9 cellular contexts compared by ENCODE assay signal in the genomic region with DNA sequence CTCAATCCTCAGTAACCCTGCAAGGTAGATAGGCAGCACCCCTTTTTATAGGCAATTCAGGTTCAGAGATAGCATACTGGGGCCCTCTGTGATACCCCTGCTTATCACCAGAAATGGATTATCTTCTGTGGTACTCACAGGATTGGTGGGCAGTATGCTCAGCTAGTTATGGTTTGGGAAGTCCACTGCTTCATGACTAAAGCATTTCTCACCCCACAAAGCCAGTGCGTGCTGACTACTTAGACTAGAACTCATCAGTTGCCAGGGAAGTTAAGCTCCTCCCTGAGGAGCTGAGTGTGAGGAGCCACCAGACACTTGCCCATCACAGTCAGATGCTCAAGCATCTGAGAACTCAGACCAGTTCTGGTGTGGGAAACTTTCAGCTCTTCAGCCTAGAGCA.
A peak's percentile ranks its signal among the peaks of the same experiment; 100 is the strongest.
DNase-seq lines count a peak whose midpoint lies in the region; ATAC-seq and TF ChIP-seq lines count a peak whose summit lies in the region.
"Had no signal": no experiment of that assay in that cellular context is flagged by ENCODE, and none has a peak within 500 bp of the region (broad histone marks: within the 10 kb centered on the region; RNA-seq: fewer than 3 reads in every experiment).

No MANE protein-coding gene starts in this region.

- no peaks in the 10 kb centered on the region for H3K27me3 Mint-ChIP-seq in activated CD8-positive, alpha-beta T cell treated with anti-CD3 and anti-CD28 coated beads for 36 hours
- no peaks in the 10 kb centered on the region for H3K27me3 Mint-ChIP-seq in activated CD8-positive, alpha-beta T cell treated with anti-CD3 and anti-CD28 coated beads, Interleukin-2, amount 10 ng/mL, durations not matched to agents 7 days and 5 days (ENCODE audit: low read depth)
- no peaks in the 10 kb centered on the region for H3K27me3 Mint-ChIP-seq in endodermal cell (ENCODE audit: insufficient read depth)
- no peaks in the 10 kb centered on the region for H3K27me3 Mint-ChIP-seq in activated T-helper 2 cell treated with anti-CD3 and anti-CD28 coated beads, Interferon-gamma antibody, Interleukin-2, Interleukin-4, amounts not matched to agents 10 μg/mL and 5 μg/mL and 100 μg/mL, durations not matched to agents 14 hours and 24 hours and 36 hours (ENCODE audit: low read depth)
- H3K27me3 Mint-ChIP-seq: CD4-positive, alpha-beta T cell had no signal

- ATAC-seq in activated CD8-positive, alpha-beta T cell treated with anti-CD3 and anti-CD28 coated beads for 36 hours: peak; percentile 49
- ATAC-seq in activated CD8-positive, alpha-beta T cell treated with anti-CD3 and anti-CD28 coated beads, Interleukin-2, amount 10 ng/mL, durations not matched to agents 7 days and 5 days: no peak

- no peak overlapping the region for H3K27ac ChIP-seq in endodermal cell (ENCODE audit: low read depth, low read length)
- H3K27ac ChIP-seq in colonic mucosa: no peak overlapping the region

- H3K36me3 ChIP-seq in MG63 (peaks cover 5% of the 10 kb centered on the region), endodermal cell (ENCODE audit: control insufficient read depth, insufficient read depth, low read length) (peaks cover 16% of the 10 kb centered on the region), colonic mucosa (no peaks in the 10 kb centered on the region)

- H3K27ac Mint-ChIP-seq in activated CD8-positive, alpha-beta T cell treated with anti-CD3 and anti-CD28 coated beads for 36 hours: no peak overlapping the region
- no peak overlapping the region for H3K27ac Mint-ChIP-seq in activated CD8-positive, alpha-beta T cell treated with anti-CD3 and anti-CD28 coated beads, Interleukin-2, amount 10 ng/mL, durations not matched to agents 7 days and 5 days
- no peak overlapping the region for H3K27ac Mint-ChIP-seq in endodermal cell
- H3K27ac Mint-ChIP-seq in activated T-helper 2 cell treated with anti-CD3 and anti-CD28 coated beads, Interferon-gamma antibody, Interleukin-2, Interleukin-4, amounts not matched to agents 10 μg/mL and 5 μg/mL and 100 μg/mL, durations not matched to agents 14 hours and 24 hours and 36 hours: no peak overlapping the region
- H3K27ac Mint-ChIP-seq: CD4-positive, alpha-beta T cell had no signal

- H3K4me1 ChIP-seq in endodermal cell (ENCODE audit: control insufficient read depth, insufficient read depth, low read length) (peaks cover 5% of the 10 kb centered on the region), colonic mucosa (no peaks in the 10 kb centered on the region)

- H3K4me3 Mint-ChIP-seq in activated CD8-positive, alpha-beta T cell treated with anti-CD3 and anti-CD28 coated beads for 36 hours: no peak overlapping the region
- H3K4me3 Mint-ChIP-seq in activated CD8-positive, alpha-beta T cell treated with anti-CD3 and anti-CD28 coated beads, Interleukin-2, amount 10 ng/mL, durations not matched to agents 7 days and 5 days: no peak overlapping the region
- H3K4me3 Mint-ChIP-seq in endodermal cell: no peak overlapping the region
- H3K4me3 Mint-ChIP-seq in activated T-helper 2 cell treated with anti-CD3 and anti-CD28 coated beads, Interferon-gamma antibody, Interleukin-2, Interleukin-4, amounts not matched to agents 10 μg/mL and 5 μg/mL and 100 μg/mL, durations not matched to agents 14 hours and 24 hours and 36 hours (ENCODE audit: low read depth): no peak overlapping the region
- H3K4me3 Mint-ChIP-seq: CD4-positive, alpha-beta T cell had no signal

- no peak for DNase-seq in activated CD8-positive, alpha-beta T cell treated with anti-CD3 and anti-CD28 coated beads for 36 hours
- DNase-seq in activated CD8-positive, alpha-beta T cell treated with anti-CD3 and anti-CD28 coated beads, Interleukin-2, amount 10 ng/mL, durations not matched to agents 7 days and 5 days: no peak
- DNase-seq in MG63 (peak; percentile 72), endodermal cell (peak; percentile 75), skeletal muscle cell (ENCODE audit: low read depth) (peak; percentile 67), colonic mucosa (no peak), SHP77 (lab: John Stamatoyannopoulos, UW) (no peak)
- DNase-seq in activated T-helper 2 cell treated with anti-CD3 and anti-CD28 coated beads, Interferon-gamma antibody, Interleukin-2, Interleukin-4, amounts not matched to agents 10 μg/mL and 5 μg/mL and 100 μg/mL, durations not matched to agents 14 hours and 24 hours and 36 hours (ENCODE audit: low spot score): no peak
- DNase-seq: CD4-positive, alpha-beta T cell had no signal

- H3K9ac ChIP-seq in endodermal cell (ENCODE audit: extremely low read depth, low read length, poor library complexity, severe bottlenecking) (no peak overlapping the region), colonic mucosa (ENCODE audit: low read depth in 2 of 2, low read length in 2 of 2) (no peak overlapping the region)

- H3K4me1 Mint-ChIP-seq in activated CD8-positive, alpha-beta T cell treated with anti-CD3 and anti-CD28 coated beads for 36 hours (ENCODE audit: low read depth): no peaks in the 10 kb centered on the region
- no peaks in the 10 kb centered on the region for H3K4me1 Mint-ChIP-seq in activated CD8-positive, alpha-beta T cell treated with anti-CD3 and anti-CD28 coated beads, Interleukin-2, amount 10 ng/mL, durations not matched to agents 7 days and 5 days (ENCODE audit: low read depth)
- H3K4me1 Mint-ChIP-seq in endodermal cell: peaks cover 9% of the 10 kb centered on the region
- H3K4me1 Mint-ChIP-seq in activated T-helper 2 cell treated with anti-CD3 and anti-CD28 coated beads, Interferon-gamma antibody, Interleukin-2, Interleukin-4, amounts not matched to agents 10 μg/mL and 5 μg/mL and 100 μg/mL, durations not matched to agents 14 hours and 24 hours and 36 hours (ENCODE audit: low read depth): no peaks in the 10 kb centered on the region

- H3K27me3 ChIP-seq in MG63 (no peaks in the 10 kb centered on the region), endodermal cell (ENCODE audit: control insufficient read depth, insufficient read depth, low read length, poor library complexity, severe bottlenecking) (no peaks in the 10 kb centered on the region), colonic mucosa (no peaks in the 10 kb centered on the region)

- peaks cover 8% of the 10 kb centered on the region for H3K36me3 Mint-ChIP-seq in activated CD8-positive, alpha-beta T cell treated with anti-CD3 and anti-CD28 coated beads for 36 hours (ENCODE audit: low read depth)
- peaks cover 17% of the 10 kb centered on the region for H3K36me3 Mint-ChIP-seq in activated CD8-positive, alpha-beta T cell treated with anti-CD3 and anti-CD28 coated beads, Interleukin-2, amount 10 ng/mL, durations not matched to agents 7 days and 5 days (ENCODE audit: low read depth)
- H3K36me3 Mint-ChIP-seq in endodermal cell (ENCODE audit: low read depth): peaks cover 21% of the 10 kb centered on the region
- peaks cover 20% of the 10 kb centered on the region for H3K36me3 Mint-ChIP-seq in activated T-helper 2 cell treated with anti-CD3 and anti-CD28 coated beads, Interferon-gamma antibody, Interleukin-2, Interleukin-4, amounts not matched to agents 10 μg/mL and 5 μg/mL and 100 μg/mL, durations not matched to agents 14 hours and 24 hours and 36 hours (ENCODE audit: low read depth)

- H3K4me3 ChIP-seq in MG63 (no peak overlapping the region), endodermal cell (ENCODE audit: low read length) (no peak overlapping the region), skeletal muscle cell (ENCODE audit: low read depth, low read length) (no peak overlapping the region), colonic mucosa (no peak overlapping the region)

- no peaks in the 10 kb centered on the region for H3K9me3 ChIP-seq in MG63
- H3K9me3 ChIP-seq in endodermal cell (ENCODE audit: control insufficient read depth, low read length): peaks cover 9% of the 10 kb centered on the region
- H3K9me3 ChIP-seq in colonic mucosa: no peaks in the 10 kb centered on the region

- intact Hi-C loops in activated CD8-positive, alpha-beta T cell treated with anti-CD3 and anti-CD28 coated beads for 36 hours (cut with micrococcal nuclease): no loop called here
- intact Hi-C loops in colonic mucosa (cut with DNase I): no loop called here
- intact Hi-C loops in activated T-helper 2 cell treated with anti-CD3 and anti-CD28 coated beads, Interferon-gamma antibody, Interleukin-2, Interleukin-4, amounts not matched to agents 10 μg/mL and 5 μg/mL and 100 μg/mL, durations not matched to agents 14 hours and 24 hours and 36 hours (cut with micrococcal nuclease): no loop called here

- H3K9me3 Mint-ChIP-seq in activated CD8-positive, alpha-beta T cell treated with anti-CD3 and anti-CD28 coated beads for 36 hours: no peaks in the 10 kb centered on the region
- H3K9me3 Mint-ChIP-seq in activated CD8-positive, alpha-beta T cell treated with anti-CD3 and anti-CD28 coated beads, Interleukin-2, amount 10 ng/mL, durations not matched to agents 7 days and 5 days (ENCODE audit: insufficient read depth): no peaks in the 10 kb centered on the region
- peaks cover 4% of the 10 kb centered on the region for H3K9me3 Mint-ChIP-seq in endodermal cell
- no peaks in the 10 kb centered on the region for H3K9me3 Mint-ChIP-seq in activated T-helper 2 cell treated with anti-CD3 and anti-CD28 coated beads, Interferon-gamma antibody, Interleukin-2, Interleukin-4, amounts not matched to agents 10 μg/mL and 5 μg/mL and 100 μg/mL, durations not matched to agents 14 hours and 24 hours and 36 hours
- H3K9me3 Mint-ChIP-seq: CD4-positive, alpha-beta T cell had no signal

- POLR2A ChIA-PET in activated CD8-positive, alpha-beta T cell treated with anti-CD3 and anti-CD28 coated beads for 36 hours (lab: Charles Lee): interaction anchor here (1.2 kb wide), 1 partner anchor 11 kb away, joined by 3 read pairs; no protein-coding TSS in a partner anchor
- POLR2A ChIA-PET in activated CD8-positive, alpha-beta T cell treated with anti-CD3 and anti-CD28 coated beads, Interleukin-2, amount 10 ng/mL, durations not matched to agents 7 days and 5 days (lab: Charles Lee): interaction anchor here (0.7 kb wide), 2 partner anchors 26 to 1242 kb away, joined by 3 read pairs; no protein-coding TSS in a partner anchor

- 86 to 100% methylated on average over 1 of the region's 1 CpG for WGBS in endodermal cell (ENCODE audit: insufficient coverage in 1 of 2, insufficient read length in 1 of 2), 2 experiments

- CTCF ChIA-PET in activated CD8-positive, alpha-beta T cell treated with anti-CD3 and anti-CD28 coated beads for 36 hours (lab: Charles Lee): no interaction called here
- CTCF ChIA-PET in activated CD8-positive, alpha-beta T cell treated with anti-CD3 and anti-CD28 coated beads, Interleukin-2, amount 10 ng/mL, durations not matched to agents 7 days and 5 days (lab: Charles Lee): interaction anchor here (0.7 to 1.6 kb wide), 3 partner anchors 9 to 77 kb away, joined by 3 read pairs; partner anchors contain the start of gene SCAF11

- no peak for TF ChIP-seq CTCF in activated CD8-positive, alpha-beta T cell treated with anti-CD3 and anti-CD28 coated beads for 36 hours (IDR thresholded peaks at IDR 0.05)
- TF ChIP-seq CTCF in endodermal cell (conservative IDR thresholded peaks at IDR 0.05) (no peak), colonic mucosa (IDR thresholded peaks at IDR 0.05) (no peak)

Comparison
In these comparisons a context has a peak if more than half of its experiments do, and no peak if none do; other contexts are left out.
1. DNase-seq: peak in MG63 (single experiment), endodermal cell (single experiment) and skeletal muscle cell (single experiment); none in activated CD8-positive, alpha-beta T cell treated with anti-CD3 and anti-CD28 coated beads for 36 hours (single experiment), activated CD8-positive, alpha-beta T cell treated with anti-CD3 and anti-CD28 coated beads, Interleukin-2, amount 10 ng/mL, durations not matched to agents 7 days and 5 days (single experiment), colonic mucosa (single experiment), activated T-helper 2 cell treated with anti-CD3 and anti-CD28 coated beads, Interferon-gamma antibody, Interleukin-2, Interleukin-4, amounts not matched to agents 10 μg/mL and 5 μg/mL and 100 μg/mL, durations not matched to agents 14 hours and 24 hours and 36 hours (single experiment) and SHP77 (0 of 2).